ENCODE assay signal across 9 cellular contexts in the genomic region with DNA sequence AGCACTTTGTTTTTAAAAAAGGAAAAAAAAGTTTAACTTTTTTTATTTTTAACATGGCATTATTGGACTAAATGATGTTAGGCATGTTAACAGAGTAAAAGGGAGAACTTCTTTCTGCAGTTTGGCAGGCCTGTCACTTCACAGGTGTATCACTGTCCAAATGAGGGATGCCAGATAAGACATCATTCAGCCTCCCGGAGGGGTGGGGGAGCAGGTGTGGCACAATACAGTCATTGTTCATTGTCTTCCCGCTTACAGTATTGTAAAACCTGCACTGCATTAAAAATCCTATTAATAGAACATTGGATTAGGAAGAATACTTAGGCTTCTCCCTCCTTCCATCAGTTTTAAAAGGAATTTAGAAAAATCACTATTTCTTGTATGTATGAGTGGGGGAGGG.
A peak's percentile ranks its signal among the peaks of the same experiment; 100 is the strongest.
DNase-seq lines count a peak whose midpoint lies in the region; ATAC-seq and TF ChIP-seq lines count a peak whose summit lies in the region.
"Had no signal": no experiment of that assay in that cellular context is flagged by ENCODE, and none has a peak within 500 bp of the region (broad histone marks: within the 10 kb centered on the region; RNA-seq: fewer than 3 reads in every experiment).

No MANE protein-coding gene starts in this region.

- H3K4me3 ChIP-seq in SK-N-MC, result peak overlapping the region; percentile 47; the same call in 1 of the 2 replicates
- H3K4me3 ChIP-seq in gastroesophageal sphincter, result no peak overlapping the region
- H3K4me3 ChIP-seq in vagina, result no peak overlapping the region
- H3K4me3 ChIP-seq: GM12878 had no signal

- TF ChIP-seq POLR2A in gastroesophageal sphincter (IDR thresholded peaks at IDR 0.05) (no peak), vagina (IDR thresholded peaks at IDR 0.05) (no peak)

- peak; percentile 32 for DNase-seq in NCI-H82 (lab: John Stamatoyannopoulos, UW)
- no peak for DNase-seq in NCI-H82 treated with DMSO at 0.1 percent for 48 hours (lab: John Stamatoyannopoulos, UW; ENCODE audit: unreplicated experiment)
- DNase-seq in SK-N-MC (ENCODE audit: low read depth, low spot score), result no peak
- DNase-seq in vagina (ENCODE audit: extremely low spot score in 2 of 2), result no peak
- DNase-seq in HUDEP-2 (lab: John Stamatoyannopoulos, UW; ENCODE audit: unreplicated experiment in 76 of 76), result no peak
- DNase-seq in CD1c-positive myeloid dendritic cell (ENCODE audit: extremely low spot score), result no peak

- H3K4me1 ChIP-seq in gastroesophageal sphincter, result peaks cover 0 to 21% (median 5%) of the 10 kb centered on the region in 3 donors
- peaks cover 13% of the 10 kb centered on the region for H3K4me1 ChIP-seq in vagina

- no peaks in the 10 kb centered on the region for H3K36me3 ChIP-seq in SK-N-MC (ENCODE audit: insufficient read depth, low read length)
- H3K36me3 ChIP-seq in gastroesophageal sphincter, result no peaks in the 10 kb centered on the region
- H3K36me3 ChIP-seq in vagina, result no peaks in the 10 kb centered on the region

- H3K27me3 ChIP-seq in gastroesophageal sphincter, result no peaks in the 10 kb centered on the region
- no peaks in the 10 kb centered on the region for H3K27me3 ChIP-seq in vagina

- no peak for TF ChIP-seq EP300 in gastroesophageal sphincter (IDR thresholded peaks at IDR 0.05)

- H3K27ac ChIP-seq in SK-N-MC, result peak overlapping the region; percentile 55; the same call in 1 of the 2 replicates
- peak overlapping the region in 3 of 4 donors; percentile 17 to 34 (median 21) for H3K27ac ChIP-seq in gastroesophageal sphincter
- peak overlapping the region; percentile 64 for H3K27ac ChIP-seq in vagina

- H3K9me3 ChIP-seq in SK-N-MC (ENCODE audit: low read depth, low read length) (no peaks in the 10 kb centered on the region), gastroesophageal sphincter (no peaks in the 10 kb centered on the region), vagina (no peaks in the 10 kb centered on the region)

- no peak for ATAC-seq in gastroesophageal sphincter
- no peak for ATAC-seq in HG02840 (IDR thresholded peaks at IDR 0.05; ENCODE audit: low FRiP score, unreplicated experiment)
- ATAC-seq: GM12878 had no signal

- 33 to 38% methylated on average over 2 of the region's 2 CpGs for WGBS in gastroesophageal sphincter (ENCODE audit: low coverage in 1 of 2), 2 donors

- TF ChIP-seq CTCF in gastroesophageal sphincter (IDR thresholded peaks at IDR 0.05), result no peak
- no peak for TF ChIP-seq CTCF in vagina (IDR thresholded peaks at IDR 0.05)

- no peak overlapping the region for H3K9ac ChIP-seq in SK-N-MC (ENCODE audit: insufficient read length)

- intact Hi-C loops in vagina (cut with DNase I), result no loop called here
